ENCODE assay signal across 10 cellular contexts in genomic region chr16:13921328-13921727, GRCh38. TPM values are rescaled to one million over a fixed set of nuclear protein-coding genes. Genes with fewer than 3 reads are reported as not detected.
DNase-seq lines count a peak whose midpoint lies in the region; ATAC-seq and TF ChIP-seq lines count a peak whose summit lies in the region.
"Had no signal": no experiment of that assay in that cellular context is flagged by ENCODE, and none has a peak within 500 bp of the region (broad histone marks: within the 10 kb centered on the region; RNA-seq: fewer than 3 reads in every experiment).

No MANE protein-coding gene starts in this region.

- no peaks in the 10 kb centered on the region for H3K9me3 ChIP-seq in OCI-LY3 (ENCODE audit: insufficient read depth, low read length)

- no peak for DNase-seq in activated CD4-positive, alpha-beta T cell treated with anti-CD3 and anti-CD28 coated beads for 36 hours
- DNase-seq in activated CD4-positive, alpha-beta T cell treated with anti-CD3 and anti-CD28 coated beads for 1 hour = no peak
- DNase-seq in effector memory CD8-positive, alpha-beta T cell = no peak
- no peak for DNase-seq in progenitor cell of endocrine pancreas (ENCODE audit: low spot score, unreplicated experiment)
- no peak for DNase-seq in SIG-M5 treated with dmso at 0.1 percent for 504 hours (lab: John Stamatoyannopoulos, UW; ENCODE audit: unreplicated experiment)
- no peak for DNase-seq in NCI-H1436 (lab: John Stamatoyannopoulos, UW)
- DNase-seq: caudate nucleus, NCI-H510A had no signal

- CTCF ChIA-PET in activated CD4-positive, alpha-beta T cell treated with anti-CD3 and anti-CD28 coated beads for 36 hours (lab: Charles Lee) = interaction anchor here (1.8 to 6.4 kb wide), 2 partner anchors 14 to 334 kb away, joined by 6 to 65 read pairs; no protein-coding TSS in a partner anchor

- no peak overlapping the region for H2AFZ ChIP-seq in OCI-LY3 (ENCODE audit: low read depth, low read length)

- H3K9me3 Mint-ChIP-seq in activated CD4-positive, alpha-beta T cell treated with anti-CD3 and anti-CD28 coated beads for 36 hours (ENCODE audit: low read depth) = no peaks in the 10 kb centered on the region
- no peaks in the 10 kb centered on the region for H3K9me3 Mint-ChIP-seq in effector memory CD8-positive, alpha-beta T cell
- H3K9me3 Mint-ChIP-seq in progenitor cell of endocrine pancreas (ENCODE audit: low read depth) = no peaks in the 10 kb centered on the region

- peaks cover 21% of the 10 kb centered on the region for H3K4me1 ChIP-seq in OCI-LY3 (ENCODE audit: low read length)

- no peak for ATAC-seq in activated CD4-positive, alpha-beta T cell treated with anti-CD3 and anti-CD28 coated beads for 36 hours
- ATAC-seq in effector memory CD8-positive, alpha-beta T cell (replicated peaks) = no peak
- no peak for ATAC-seq in HG02798 (IDR thresholded peaks at IDR 0.05; ENCODE audit: poor library complexity, unreplicated experiment)

- H3K4me1 Mint-ChIP-seq in activated CD4-positive, alpha-beta T cell treated with anti-CD3 and anti-CD28 coated beads for 36 hours = peaks cover 19% of the 10 kb centered on the region
- H3K4me1 Mint-ChIP-seq in effector memory CD8-positive, alpha-beta T cell (ENCODE audit: low read depth in 2 of 2) = peaks cover 16 to 21% of the 10 kb centered on the region in 2 donors
- H3K4me1 Mint-ChIP-seq in progenitor cell of endocrine pancreas (ENCODE audit: low read depth) = peaks cover 20% of the 10 kb centered on the region

- peaks cover 4% of the 10 kb centered on the region for H3K36me3 ChIP-seq in OCI-LY3 (replicated peaks; ENCODE audit: low read depth, low read length)

- peaks cover 10% of the 10 kb centered on the region for H3K79me2 ChIP-seq in OCI-LY3 (ENCODE audit: low read length)

- H3K27ac ChIP-seq in OCI-LY3 (ENCODE audit: low read length) = no peak overlapping the region

- peaks cover 13% of the 10 kb centered on the region for H3K36me3 Mint-ChIP-seq in activated CD4-positive, alpha-beta T cell treated with anti-CD3 and anti-CD28 coated beads for 36 hours (ENCODE audit: low read depth)
- peaks cover 11% of the 10 kb centered on the region for H3K36me3 Mint-ChIP-seq in effector memory CD8-positive, alpha-beta T cell (ENCODE audit: insufficient read depth)
- H3K36me3 Mint-ChIP-seq in progenitor cell of endocrine pancreas (ENCODE audit: insufficient read depth) = peaks cover 5% of the 10 kb centered on the region

- H3K4me2 ChIP-seq in OCI-LY3 (ENCODE audit: low read length) = peak overlapping the region; percentile 98

- TF ChIP-seq CTCF in OCI-LY3 (IDR thresholded peaks at IDR 0.05; ENCODE audit: low read depth, low read length) = no peak
- TF ChIP-seq CTCF in progenitor cell of endocrine pancreas (IDR thresholded peaks at IDR 0.05; ENCODE audit: unreplicated experiment) = no peak

- no peak overlapping the region for H3K4me3 ChIP-seq in OCI-LY3 (ENCODE audit: low read length)

- H4K20me1 ChIP-seq in OCI-LY3 (ENCODE audit: insufficient read depth, low read length) = no peaks in the 10 kb centered on the region

- peak overlapping the region; percentile 94 for H3K4me3 Mint-ChIP-seq in activated CD4-positive, alpha-beta T cell treated with anti-CD3 and anti-CD28 coated beads for 36 hours
- H3K4me3 Mint-ChIP-seq in effector memory CD8-positive, alpha-beta T cell = peak overlapping the region; percentile 93 to 95
- peak overlapping the region; percentile 97 for H3K4me3 Mint-ChIP-seq in progenitor cell of endocrine pancreas (ENCODE audit: low read depth)

- peaks cover 13% of the 10 kb centered on the region for H3K27me3 ChIP-seq in OCI-LY3 (ENCODE audit: low read depth, low read length)

- H3K27me3 Mint-ChIP-seq in activated CD4-positive, alpha-beta T cell treated with anti-CD3 and anti-CD28 coated beads for 36 hours = no peaks in the 10 kb centered on the region
- peaks cover 0 to 4% of the 10 kb centered on the region in 2 donors for H3K27me3 Mint-ChIP-seq in effector memory CD8-positive, alpha-beta T cell
- no peaks in the 10 kb centered on the region for H3K27me3 Mint-ChIP-seq in progenitor cell of endocrine pancreas

- peak overlapping the region; percentile 85; the same call in 1 of the 2 replicates for H3K9ac ChIP-seq in OCI-LY3 (ENCODE audit: low read length)

- peak overlapping the region; percentile 84 for H3K27ac Mint-ChIP-seq in activated CD4-positive, alpha-beta T cell treated with anti-CD3 and anti-CD28 coated beads for 36 hours
- peak overlapping the region; percentile 97 to 98 for H3K27ac Mint-ChIP-seq in effector memory CD8-positive, alpha-beta T cell
- peak overlapping the region; percentile 30 for H3K27ac Mint-ChIP-seq in progenitor cell of endocrine pancreas

- intact Hi-C loops in activated CD4-positive, alpha-beta T cell treated with anti-CD3 and anti-CD28 coated beads for 36 hours (cut with DNase I, micrococcal nuclease) = loop anchor here (5.0 to 10.0 kb wide), 5 partner anchors 151 to 711 kb away; partner anchors contain the start of genes BFAR (in 1 of the 2), MRTFB (in 1 of the 2) and PARN (in 1 of the 2)

- POLR2A ChIA-PET in activated CD4-positive, alpha-beta T cell treated with anti-CD3 and anti-CD28 coated beads for 36 hours (lab: Charles Lee) = no interaction called here

RNA-seq across cellular contexts. Expression of gene ERCC4, which starts 1.4 kb away (rescaled TPM):
- 10 to 100 TPM; 11.5 to 13.9 TPM for total RNA-seq in activated CD4-positive, alpha-beta T cell treated with anti-CD3 and anti-CD28 coated beads for 36 hours
- 13.6 and 19.3 TPM in 2 replicates for total RNA-seq in progenitor cell of endocrine pancreas

Comparison
In these comparisons a context has a peak if more than half of its experiments do, and no peak if none do; other contexts are left out.
1. H3K27ac Mint-ChIP-seq: peak in every context shown above with its lines; median percentile 98 in effector memory CD8-positive, alpha-beta T cell; 84 in activated CD4-positive, alpha-beta T cell treated with anti-CD3 and anti-CD28 coated beads for 36 hours; 30 in progenitor cell of endocrine pancreas.